ENCODE assay signal across 8 cellular contexts in the genomic region with DNA sequence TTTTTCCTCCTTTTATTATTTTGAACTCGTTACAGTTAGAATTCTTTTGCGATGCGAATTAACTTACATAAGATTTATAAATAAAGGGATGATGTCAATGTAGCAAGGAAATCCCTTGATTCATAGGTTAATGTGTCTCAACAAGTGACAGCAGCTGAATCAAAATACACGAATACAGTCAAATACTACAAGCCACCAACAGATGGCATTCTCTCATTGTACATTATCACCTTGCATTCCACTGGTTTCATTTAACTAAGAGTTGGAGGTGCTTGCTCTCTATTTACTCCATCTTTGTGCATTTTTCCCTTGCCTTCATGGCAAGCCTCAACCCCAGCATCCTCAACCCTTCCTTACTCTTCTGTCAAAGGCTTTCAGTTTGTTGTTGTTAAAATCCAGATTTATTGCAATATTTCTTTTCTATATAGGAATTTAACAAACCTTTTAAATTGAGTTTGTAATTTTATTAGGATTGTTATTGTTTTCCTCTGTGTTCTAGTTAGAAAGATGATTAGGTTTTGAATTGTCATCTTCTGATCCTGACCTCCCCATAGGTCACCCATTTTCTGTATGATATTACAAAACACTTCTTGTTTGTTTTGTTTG.
DNase-seq lines count a peak whose midpoint lies in the region; TF ChIP-seq lines count a peak whose summit lies in the region.

No MANE protein-coding gene starts in this region.

- no peaks in the 10 kb centered on the region for H3K27me3 Mint-ChIP-seq in endothelial cell (ENCODE audit: unreplicated experiment)
- H3K27me3 Mint-ChIP-seq in nephron (ENCODE audit: low read depth): no peaks in the 10 kb centered on the region

- TF ChIP-seq CTCF in cardiac muscle cell (IDR thresholded peaks at IDR 0.05; ENCODE audit: low read depth, low read length): peak; percentile 62
- TF ChIP-seq CTCF in endothelial cell (IDR thresholded peaks at IDR 0.05; ENCODE audit: unreplicated experiment): peak; percentile 60
- TF ChIP-seq CTCF in nephron (IDR thresholded peaks at IDR 0.05; ENCODE audit: unreplicated experiment in 3 of 3): peak; percentile 63 to 81 (median 71)

- DNase-seq in cardiac muscle cell (ENCODE audit: low read depth in 1 of 2, low spot score in 1 of 2) (peak; percentile 45 to 70), cardiac septum (ENCODE audit: low spot score) (no peak), H4 (ENCODE audit: low spot score) (peak; percentile 66), OCI-M1 (lab: John Stamatoyannopoulos, UW) (peak; percentile 88), endothelial cell (ENCODE audit: low spot score) (peak; percentile 6)
- DNase-seq in Jurkat, Clone E6-1 (ENCODE audit: low read depth, low spot score): peak; percentile 58
- no peak for DNase-seq in activated CD8-positive, alpha-beta memory T cell treated with anti-CD3 and anti-CD28 coated beads, Interleukin-2, amount 50 U/mL, for 4 hours

- no peak overlapping the region for H3K4me3 ChIP-seq in cardiac muscle cell
- no peak overlapping the region for H3K4me3 ChIP-seq in Jurkat, Clone E6-1 (ENCODE audit: low read length)

- H3K27me3 ChIP-seq in cardiac muscle cell: no peaks in the 10 kb centered on the region

- no peaks in the 10 kb centered on the region for H3K9me3 Mint-ChIP-seq in endothelial cell (ENCODE audit: unreplicated experiment)
- peaks cover 12% of the 10 kb centered on the region for H3K9me3 Mint-ChIP-seq in nephron

- intact Hi-C loops in cardiac septum (cut with DNase I): loop anchor here (5.0 kb wide), 1 partner anchor 314 kb away; no protein-coding TSS in a partner anchor

- H3K27ac Mint-ChIP-seq in endothelial cell (ENCODE audit: unreplicated experiment) (no peak overlapping the region), nephron (no peak overlapping the region)

- no peaks in the 10 kb centered on the region for H3K9me3 ChIP-seq in cardiac muscle cell (ENCODE audit: low read depth)

- no peak overlapping the region for H3K4me3 Mint-ChIP-seq in endothelial cell (ENCODE audit: unreplicated experiment)
- no peak overlapping the region for H3K4me3 Mint-ChIP-seq in nephron

- no peaks in the 10 kb centered on the region for H3K4me1 ChIP-seq in cardiac muscle cell (ENCODE audit: low read depth)

- H3K4me1 Mint-ChIP-seq in endothelial cell (ENCODE audit: unreplicated experiment) (no peaks in the 10 kb centered on the region), nephron (no peaks in the 10 kb centered on the region)

- H3K36me3 ChIP-seq in cardiac muscle cell: no peaks in the 10 kb centered on the region

- H3K27ac ChIP-seq in cardiac muscle cell: no peak overlapping the region

- no peaks in the 10 kb centered on the region for H3K36me3 Mint-ChIP-seq in endothelial cell (ENCODE audit: low read depth, unreplicated experiment)
- no peaks in the 10 kb centered on the region for H3K36me3 Mint-ChIP-seq in nephron (ENCODE audit: low read depth)

Comparison
In these comparisons a context has a peak if more than half of its experiments do, and no peak if none do; other contexts are left out.
1. DNase-seq: peak in cardiac muscle cell (2 of 2), H4 (single experiment), Jurkat, Clone E6-1 (single experiment), OCI-M1 (single experiment) and endothelial cell (single experiment); none in cardiac septum (single experiment) and activated CD8-positive, alpha-beta memory T cell treated with anti-CD3 and anti-CD28 coated beads, Interleukin-2, amount 50 U/mL, for 4 hours (single experiment).
2. Peak in every context shown above with its lines, with median percentiles within 50 percentile points of each other: CTCF ChIP-seq.